Comparison of ENCODE assay signal across 23 cellular contexts in genomic region chr17:4972752-4973151, GRCh38. TPM values are rescaled to one million over a fixed set of nuclear protein-coding genes. Genes with fewer than 3 reads are reported as not detected.
DNase-seq lines count a peak whose midpoint lies in the region; ATAC-seq, FAIRE-seq and TF ChIP-seq lines count a peak whose summit lies in the region.
"Had no signal": no experiment of that assay in that cellular context is flagged by ENCODE, and none has a peak within 500 bp of the region (broad histone marks: within the 10 kb centered on the region; RNA-seq: fewer than 3 reads in every experiment).

No MANE protein-coding gene starts in this region.

- CTCF ChIA-PET in K562 (lab: Yijun Ruan, JAX; ENCODE audit: low intra/inter-chr PET ratio), result no interaction called here

- H3K27ac ChIP-seq in right cardiac atrium (ENCODE audit: low read length) (peak overlapping the region; percentile 1), K562 (ENCODE audit: extremely low read depth, low read depth, low read length) (no peak overlapping the region), muscle layer of colon (ENCODE audit: low read depth, low read length) (peak overlapping the region; percentile 8), substantia nigra (ENCODE audit: low read depth, low read length, poor library complexity, severe bottlenecking) (peak overlapping the region; percentile 10), colonic mucosa (no peak overlapping the region)
- H3K27ac ChIP-seq: HL-60 had no signal

- no peaks in the 10 kb centered on the region for H3K9me1 ChIP-seq in K562 (ENCODE audit: control insufficient read depth, insufficient read depth, low read length)

- intact Hi-C loops in right cardiac atrium (cut with DNase I) (loop anchor here in 1 of 4 donors (10.0 kb wide), 1 partner anchor 82 kb away; no protein-coding TSS in a partner anchor), Right ventricle myocardium superior (cut with DNase I) (no loop called here), K562 (cut with micrococcal nuclease) (no loop called here), colonic mucosa (cut with DNase I) (loop anchor here (5.0 kb wide), 1 partner anchor 70 kb away; the partner anchor contains the start of gene CHRNE)

- no peak for DNase-seq in right cardiac atrium
- DNase-seq in Right ventricle myocardium superior, result no peak
- DNase-seq in K562 (ENCODE audit: extremely low read depth in 1 of 4, low spot score in 3 of 4), result no peak
- DNase-seq in substantia nigra (lab: John Stamatoyannopoulos, UW), result no peak
- DNase-seq in epidermal melanocyte (ENCODE audit: insufficient read length, low spot score), result no peak
- DNase-seq in colonic mucosa, result no peak
- DNase-seq: activated CD8-positive, alpha-beta memory T cell treated with anti-CD3 and anti-CD28 coated beads for 24 hours; activated naive CD4-positive, alpha-beta T cell treated with anti-CD3 and anti-CD28 coated beads, Interleukin-2, amount 10 ng/mL, durations not matched to agents 7 days and 5 days; activated T-cell treated with anti-CD3 and anti-CD28 coated beads, Interleukin-2, amount 50 U/mL, for 4 hours; effector memory CD4-positive, alpha-beta T cell; GOT3; head of caudate nucleus; NCI-H1105; NCI-H2029 treated with DMSO at 0.1 percent for 48 hours; NCI-H345; occipital lobe; SIG-M5; stimulated activated CD8-positive, alpha-beta memory T cell treated with anti-CD3 and anti-CD28 coated beads, Interleukin-4, amount 100 ng/mL, for 48 hours had no signal

- H3K9me3 ChIP-seq in right cardiac atrium (ENCODE audit: control insufficient read depth, low read length) (no peaks in the 10 kb centered on the region), K562 (replicated peaks; ENCODE audit: control insufficient read depth, insufficient read depth, low read depth, low read length) (no peaks in the 10 kb centered on the region), muscle layer of colon (ENCODE audit: low read length) (no peaks in the 10 kb centered on the region), colonic mucosa (no peaks in the 10 kb centered on the region)

- no TSS peak for BruUV-seq in K562 (replicated peaks; lab: Mats Ljungman, UMichigan)

- no peak for ATAC-seq in right cardiac atrium
- no peak for ATAC-seq in Right ventricle myocardium superior (ENCODE audit: poor library complexity)
- no peak for ATAC-seq in K562
- no peak for ATAC-seq in HG02884 (IDR thresholded peaks at IDR 0.05; ENCODE audit: unreplicated experiment)
- ATAC-seq: activated CD4-positive, CD25-positive, alpha-beta regulatory T cell treated with anti-CD3 and anti-CD28 coated beads, Interleukin-2, amount 50 U/mL, for 24 hours; activated T-cell treated with anti-CD3 and anti-CD28 coated beads, Interleukin-2, amount 50 U/mL, for 4 hours had no signal

- 76% methylated on average over 12 of the region's 12 CpGs for WGBS in right cardiac atrium
- WGBS in K562 (ENCODE audit: insufficient coverage, low coverage, missing lambda C conversion rate), result 92% methylated on average over 8 of the region's 12 CpGs

- in situ Hi-C loops in K562 (cut with MboI), result no loop called here

- TF ChIP-seq CTCF in K562 (IDR thresholded peaks at IDR 0.05 in 2 of 3, conservative IDR thresholded peaks at IDR 0.05 in 1 of 3; ENCODE audit: insufficient read depth in 2 of 3, low read depth in 1 of 3, low read length in 3 of 3) (no peak), colonic mucosa (IDR thresholded peaks at IDR 0.05) (no peak)

- H2AFZ ChIP-seq in K562 (ENCODE audit: low read depth, low read length), result no peak overlapping the region

- H3K36me3 ChIP-seq in K562 (ENCODE audit: control insufficient read depth, insufficient read depth, low read length) (peaks cover 79% of the 10 kb centered on the region; the same call in 2 of the 3 replicates), muscle layer of colon (ENCODE audit: insufficient read depth, low read length) (peaks cover 73% of the 10 kb centered on the region), colonic mucosa (no peaks in the 10 kb centered on the region)

- no peaks in the 10 kb centered on the region for H4K20me1 ChIP-seq in K562 (replicated peaks; ENCODE audit: control insufficient read depth, insufficient read depth, low read length)

- no peak overlapping the region for H3K4me2 ChIP-seq in K562 (ENCODE audit: insufficient read depth, low read length)

- no peak for FAIRE-seq in K562 (lab: Jason Lieb, UNC)
- FAIRE-seq: astrocyte had no signal

- H3K4me3 ChIP-seq in right cardiac atrium (ENCODE audit: low read length) (no peak overlapping the region), K562 (no peak overlapping the region), muscle layer of colon (ENCODE audit: low read depth in 1 of 2, low read length in 2 of 2) (no peak overlapping the region), colonic mucosa (no peak overlapping the region)

- TF ChIP-seq EP300 in K562 (IDR thresholded peaks at IDR 0.05; ENCODE audit: low read length), result no peak

- no peak for TF ChIP-seq POLR2A in K562 (conservative IDR thresholded peaks at IDR 0.05)

- H3K27me3 ChIP-seq in right cardiac atrium (ENCODE audit: control insufficient read depth, insufficient read depth), result no peaks in the 10 kb centered on the region
- no peaks in the 10 kb centered on the region for H3K27me3 ChIP-seq in K562 (ENCODE audit: control insufficient read depth in 2 of 2, insufficient read depth in 2 of 2, low read length in 2 of 2)
- H3K27me3 ChIP-seq in muscle layer of colon (ENCODE audit: control insufficient read depth in 1 of 2, insufficient read depth in 2 of 2, low read length in 2 of 2), result no peaks in the 10 kb centered on the region
- H3K27me3 ChIP-seq in colonic mucosa, result no peaks in the 10 kb centered on the region

- H3K4me1 ChIP-seq in right cardiac atrium (ENCODE audit: control insufficient read depth, insufficient read depth, low read length), result peaks cover 8% of the 10 kb centered on the region
- peaks cover 17 to 19% of the 10 kb centered on the region in 2 experiments for H3K4me1 ChIP-seq in K562 (replicated peaks in 1 of 2; ENCODE audit: control insufficient read depth in 2 of 2, insufficient read depth in 2 of 2, low read length in 2 of 2)
- H3K4me1 ChIP-seq in muscle layer of colon (ENCODE audit: insufficient read depth, low read length), result peaks cover 20% of the 10 kb centered on the region
- no peaks in the 10 kb centered on the region for H3K4me1 ChIP-seq in colonic mucosa

- no peak for TF ChIP-seq RAD21 in K562 (CRISPR knock-in tag; conservative IDR thresholded peaks at IDR 0.05 in 1 of 2, IDR thresholded peaks at IDR 0.05 in 1 of 2)

- H3K9ac ChIP-seq in K562 (ENCODE audit: insufficient read depth in 1 of 2, low read depth in 2 of 2, low read length in 2 of 2) (no peak overlapping the region; a peak in 2 of 4 replicates), muscle layer of colon (ENCODE audit: low read length) (no peak overlapping the region), colonic mucosa (ENCODE audit: low read depth in 2 of 2, low read length in 2 of 2) (no peak overlapping the region)

- H3K79me2 ChIP-seq in K562 (ENCODE audit: control insufficient read depth, insufficient read depth, low read length), result peaks cover 12% of the 10 kb centered on the region; the same call in 2 of the 3 replicates

- POLR2A ChIA-PET in K562 (lab: Yijun Ruan, JAX), result no interaction called here

RNA-seq across cellular contexts. Expression of gene SPAG7, which starts 5.1 kb away (rescaled TPM):
- 100 to 1,000 TPM; 106 to 133 (median 117) TPM for total RNA-seq in right cardiac atrium
- polyA plus RNA-seq in right cardiac atrium, result 164 TPM
- 158 TPM for total RNA-seq in Right ventricle myocardium superior
- 19.6 and 28.6 TPM in 2 replicates for total RNA-seq in K562 (2011; cell fraction: chromatin; rRNA removed; ENCODE audit: low replicate concordance)
- 20.9 and 24.7 TPM in 2 replicates for total RNA-seq in K562 (2011; cell fraction: nucleolus; rRNA removed)
- 14.2 and 20.9 TPM in 2 replicates for total RNA-seq in K562 (2011; cell fraction: nucleoplasm; rRNA removed)
- total RNA-seq in K562 (2014; rRNA removed), result 44.5 and 48.0 TPM in 2 replicates
- total RNA-seq in K562 (2014; rRNA removed; fragmentation: Illumina TruSeq; extraction: Trizol), result 21.0 and 25.3 TPM in 2 replicates
- total RNA-seq in K562 (2015; rRNA removed; fragmentation: Illumina TruSeq; extraction: Trizol), result 38.6 and 42.0 TPM in 2 replicates
- total RNA-seq in K562 (2021), result 29.6 and 30.5 TPM in 2 replicates
- 36.3 and 38.8 TPM in 2 replicates for polyA plus RNA-seq in K562 (2011; rRNA removed)
- polyA plus RNA-seq in K562 (2011; cell fraction: cytosol; rRNA removed), result 27.6 and 32.0 TPM in 2 replicates
- polyA plus RNA-seq in K562 (2011; cell fraction: nucleus; rRNA removed), result 25.4 and 31.1 TPM in 2 replicates
- polyA plus RNA-seq in K562 (2012), result 36.7 and 37.8 TPM in 2 replicates
- 36.2 and 40.9 TPM in 2 replicates for polyA plus RNA-seq in K562 (2014; fragmentation: Illumina TruSeq; extraction: Trizol)
- 10 to 100 TPM in 1 of 2 experiments, 1 to 10 TPM in 1; 5.6 to 19.7 TPM for polyA plus RNA-seq in K562 (2014; fragmentation: Nextera tagmentation; extraction: Ambion mirVana)
- polyA plus RNA-seq in K562 (2014; rRNA removed), result 53.5 and 56.2 TPM in 2 replicates
- polyA minus RNA-seq in K562 (2011; rRNA and poly(A)+ RNA removed), result 16.5 and 24.4 TPM in 2 replicates
- 6.8 and 7.3 TPM in 2 replicates for polyA minus RNA-seq in K562 (2011; cell fraction: cytosol; rRNA and poly(A)+ RNA removed)
- polyA minus RNA-seq in K562 (2011; cell fraction: nucleus; rRNA and poly(A)+ RNA removed), result 5.5 and 14.2 TPM in 2 replicates
- total RNA-seq in colonic mucosa, result 10 to 100 TPM; 47.7 to 56.4 TPM

RNA-seq across cellular contexts. Expression of gene CAMTA2, which starts 14.7 kb away (rescaled TPM):
- total RNA-seq in right cardiac atrium (10 to 100 TPM; 35.3 to 44.4 (median 40.3) TPM), Right ventricle myocardium superior (29.4 TPM), K562 (2014; rRNA removed) (3.7 and 9.6 TPM in 2 replicates), K562 (2014; rRNA removed; fragmentation: Illumina TruSeq; extraction: Trizol) (4.0 and 4.4 TPM in 2 replicates), K562 (2015; rRNA removed; fragmentation: Illumina TruSeq; extraction: Trizol) (5.3 and 7.0 TPM in 2 replicates), K562 (2021) (19.9 and 25.1 TPM in 2 replicates), colonic mucosa (10 to 100 TPM; 39.8 to 52.6 TPM)
- polyA plus RNA-seq in right cardiac atrium (43.5 TPM), K562 (2011; rRNA removed) (6.3 and 17.6 TPM in 2 replicates), K562 (2014; fragmentation: Illumina TruSeq; extraction: Trizol) (20.5 and 22.7 TPM in 2 replicates), K562 (2014; fragmentation: Nextera tagmentation; extraction: Ambion mirVana) (under 1 TPM; 0.24 to 0.96 TPM), K562 (2014; rRNA removed) (13.6 and 20.2 TPM in 2 replicates)
- 94.8 and 197 TPM in 2 replicates for total RNA-seq in K562 (2011; cell fraction: chromatin; rRNA removed; ENCODE audit: low replicate concordance)
- 81.6 and 88.2 TPM in 2 replicates for total RNA-seq in K562 (2011; cell fraction: nucleolus; rRNA removed)
- total RNA-seq in K562 (2011; cell fraction: nucleoplasm; rRNA removed), result 67.5 and 71.6 TPM in 2 replicates
- 5.4 and 7.7 TPM in 2 replicates for polyA plus RNA-seq in K562 (2011; cell fraction: cytosol; rRNA removed)
- polyA plus RNA-seq in K562 (2011; cell fraction: nucleus; rRNA removed), result 41.9 and 61.2 TPM in 2 replicates
- 15.5 and 24.1 TPM in 2 replicates for polyA plus RNA-seq in K562 (2012)
- polyA minus RNA-seq in K562 (2011; rRNA and poly(A)+ RNA removed), result 7.2 and 7.6 TPM in 2 replicates
- 9.3 and 18.1 TPM in 2 replicates for polyA minus RNA-seq in K562 (2011; cell fraction: cytosol; rRNA and poly(A)+ RNA removed)
- polyA minus RNA-seq in K562 (2011; cell fraction: nucleus; rRNA and poly(A)+ RNA removed), result 11.0 and 13.6 TPM in 2 replicates

RNA-seq across cellular contexts. Expression of gene ENO3, which starts 21.8 kb away (rescaled TPM):
- total RNA-seq in right cardiac atrium, result 100 to 1,000 TPM; 198 to 695 (median 246) TPM
- polyA plus RNA-seq in right cardiac atrium, result 455 TPM
- total RNA-seq in Right ventricle myocardium superior, result 534 TPM
- 32.5 and 71.2 TPM in 2 replicates for total RNA-seq in K562 (2011; cell fraction: chromatin; rRNA removed; ENCODE audit: low replicate concordance)
- 31.6 and 45.9 TPM in 2 replicates for total RNA-seq in K562 (2011; cell fraction: nucleolus; rRNA removed)
- total RNA-seq in K562 (2011; cell fraction: nucleoplasm; rRNA removed), result 30.1 and 40.7 TPM in 2 replicates
- total RNA-seq in K562 (2014; rRNA removed), result 7.1 and 8.3 TPM in 2 replicates
- 2.4 and 5.7 TPM in 2 replicates for total RNA-seq in K562 (2014; rRNA removed; fragmentation: Illumina TruSeq; extraction: Trizol)
- 5.6 and 5.9 TPM in 2 replicates for total RNA-seq in K562 (2015; rRNA removed; fragmentation: Illumina TruSeq; extraction: Trizol)
- 10.8 and 13.6 TPM in 2 replicates for total RNA-seq in K562 (2021)
- polyA plus RNA-seq in K562 (2011; rRNA removed), result 15.4 and 15.5 TPM in 2 replicates
- polyA plus RNA-seq in K562 (2011; cell fraction: cytosol; rRNA removed), result 12.6 and 14.8 TPM in 2 replicates
- 140 and 201 TPM in 2 replicates for polyA plus RNA-seq in K562 (2011; cell fraction: nucleus; rRNA removed)
- polyA plus RNA-seq in K562 (2012), result 16.9 and 27.2 TPM in 2 replicates
- 9.9 and 10.5 TPM in 2 replicates for polyA plus RNA-seq in K562 (2014; fragmentation: Illumina TruSeq; extraction: Trizol)
- 10 to 100 TPM in 1 of 2 experiments, 1 to 10 TPM in 1; 6.3 to 12.5 TPM for polyA plus RNA-seq in K562 (2014; fragmentation: Nextera tagmentation; extraction: Ambion mirVana)
- polyA plus RNA-seq in K562 (2014; rRNA removed), result 17.2 and 18.4 TPM in 2 replicates
- 5.1 and 10.0 TPM in 2 replicates for polyA minus RNA-seq in K562 (2011; rRNA and poly(A)+ RNA removed)
- 6.4 and 10.6 TPM in 2 replicates for polyA minus RNA-seq in K562 (2011; cell fraction: cytosol; rRNA and poly(A)+ RNA removed)
- 13.9 and 15.6 TPM in 2 replicates for polyA minus RNA-seq in K562 (2011; cell fraction: nucleus; rRNA and poly(A)+ RNA removed)
- total RNA-seq in colonic mucosa, result 10 to 100 TPM in 1 of 2 donors, 1 to 10 TPM in 1; 3.8 to 17.6 TPM

RNA-seq across cellular contexts. Expression of gene PFN1, which starts 24.4 kb away (rescaled TPM):
- total RNA-seq in right cardiac atrium (100 to 1,000 TPM; 148 to 229 (median 201) TPM), Right ventricle myocardium superior (179 TPM), K562 (2014; rRNA removed) (1,086 and 1,479 TPM in 2 replicates), K562 (2014; rRNA removed; fragmentation: Illumina TruSeq; extraction: Trizol) (307 and 327 TPM in 2 replicates), K562 (2015; rRNA removed; fragmentation: Illumina TruSeq; extraction: Trizol) (456 and 466 TPM in 2 replicates), K562 (2021) (787 and 792 TPM in 2 replicates), colonic mucosa (1,000 to 10,000 TPM in 1 of 2 donors, 100 to 1,000 TPM in 1; 839 to 1,278 TPM)
- polyA plus RNA-seq in right cardiac atrium (180 TPM), K562 (2011; rRNA removed) (382 and 556 TPM in 2 replicates), K562 (2014; fragmentation: Illumina TruSeq; extraction: Trizol) (776 and 901 TPM in 2 replicates), K562 (2014; fragmentation: Nextera tagmentation; extraction: Ambion mirVana) (10 to 100 TPM; 60.5 to 88.0 TPM), K562 (2014; rRNA removed) (879 and 1,059 TPM in 2 replicates)
- 80.0 and 142 TPM in 2 replicates for total RNA-seq in K562 (2011; cell fraction: chromatin; rRNA removed; ENCODE audit: low replicate concordance)
- total RNA-seq in K562 (2011; cell fraction: nucleolus; rRNA removed), result 149 and 155 TPM in 2 replicates
- total RNA-seq in K562 (2011; cell fraction: nucleoplasm; rRNA removed), result 146 and 190 TPM in 2 replicates
- 759 and 962 TPM in 2 replicates for polyA plus RNA-seq in K562 (2011; cell fraction: cytosol; rRNA removed)
- polyA plus RNA-seq in K562 (2011; cell fraction: nucleus; rRNA removed), result 352 and 419 TPM in 2 replicates
- polyA plus RNA-seq in K562 (2012), result 697 and 1,149 TPM in 2 replicates
- 233 and 265 TPM in 2 replicates for polyA minus RNA-seq in K562 (2011; rRNA and poly(A)+ RNA removed)
- polyA minus RNA-seq in K562 (2011; cell fraction: cytosol; rRNA and poly(A)+ RNA removed), result 518 and 865 TPM in 2 replicates
- polyA minus RNA-seq in K562 (2011; cell fraction: nucleus; rRNA and poly(A)+ RNA removed), result 109 and 151 TPM in 2 replicates

RNA-seq across cellular contexts. Expression of gene INCA1, which starts 24.6 kb away (rescaled TPM):
- total RNA-seq in right cardiac atrium (1 to 10 TPM; 2.2 to 3.8 (median 3.2) TPM), Right ventricle myocardium superior (2.8 TPM), K562 (2014; rRNA removed) (0.27 TPM in 1 of 2 replicates, not detected in the other), K562 (2014; rRNA removed; fragmentation: Illumina TruSeq; extraction: Trizol) (not detected in 2 replicates), K562 (2015; rRNA removed; fragmentation: Illumina TruSeq; extraction: Trizol) (not detected in 2 replicates), K562 (2021) (0.22 TPM in 1 of 2 replicates, not detected in the other), colonic mucosa (1 to 10 TPM; 1.6 to 4.2 TPM)
- polyA plus RNA-seq in right cardiac atrium (5.0 TPM), K562 (2011; rRNA removed) (0.08 TPM in 1 of 2 replicates, not detected in the other), K562 (2014; fragmentation: Illumina TruSeq; extraction: Trizol) (0.13 TPM in 1 of 2 replicates, not detected in the other), K562 (2014; fragmentation: Nextera tagmentation; extraction: Ambion mirVana) (under 1 TPM; 0.11 to 0.50 TPM), K562 (2014; rRNA removed) (not detected in 2 replicates)
- total RNA-seq in K562 (2011; cell fraction: chromatin; rRNA removed; ENCODE audit: low replicate concordance), result 0.25 TPM in 1 of 2 replicates, not detected in the other
- total RNA-seq in K562 (2011; cell fraction: nucleolus; rRNA removed), result not detected in 2 replicates
- total RNA-seq in K562 (2011; cell fraction: nucleoplasm; rRNA removed), result not detected in 2 replicates
- polyA plus RNA-seq in K562 (2011; cell fraction: cytosol; rRNA removed), result 0.09 TPM in 1 of 2 replicates, not detected in the other
- 0.47 TPM in 1 of 2 replicates, not detected in the other for polyA plus RNA-seq in K562 (2011; cell fraction: nucleus; rRNA removed)
- polyA plus RNA-seq in K562 (2012), result 0.69 and 1.1 TPM in 2 replicates
- polyA minus RNA-seq in K562 (2011; rRNA and poly(A)+ RNA removed), result not detected in 2 replicates
- not detected in 2 replicates for polyA minus RNA-seq in K562 (2011; cell fraction: cytosol; rRNA and poly(A)+ RNA removed)
- not detected in 2 replicates for polyA minus RNA-seq in K562 (2011; cell fraction: nucleus; rRNA and poly(A)+ RNA removed)

Comparison
In these comparisons a context has a peak if more than half of its experiments do, and no peak if none do; other contexts are left out.
1. H3K27ac ChIP-seq: peak in right cardiac atrium (single experiment), muscle layer of colon (single experiment) and substantia nigra (single experiment); none in K562 (single experiment) and colonic mucosa (single experiment).